ENCODE assay signal across 6 cellular contexts in the genomic region with DNA sequence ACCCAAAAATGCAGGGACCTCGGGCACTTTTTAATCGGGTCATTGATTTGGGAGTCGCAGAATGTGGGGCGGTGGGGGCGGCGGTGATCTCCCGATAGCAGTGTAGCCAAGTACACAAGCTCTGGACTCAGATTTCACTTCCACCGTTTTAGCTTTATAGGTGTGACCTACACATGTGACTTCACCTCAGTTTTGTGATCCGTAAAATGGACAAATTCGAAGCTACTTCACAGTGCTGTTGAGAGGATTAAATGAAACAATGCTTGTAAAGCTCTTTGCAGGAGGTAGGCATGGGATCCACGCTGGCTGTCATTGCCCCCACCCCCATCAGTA. TPM values are rescaled to one million over a fixed set of nuclear protein-coding genes. Genes with fewer than 3 reads are reported as not detected.
DNase-seq lines count a peak whose midpoint lies in the region; ATAC-seq, FAIRE-seq and TF ChIP-seq lines count a peak whose summit lies in the region.

No MANE protein-coding gene starts in this region.

- WGBS in GM12878 (ENCODE audit: insufficient coverage, insufficient replicate concordance, low lambda C conversion rate, missing lambda C conversion rate): 10% methylated on average over 11 of the region's 11 CpGs

- peak overlapping the region; percentile 97 for H3K9ac ChIP-seq in GM12878 (ENCODE audit: control insufficient read depth, insufficient read depth, low read length)

- FAIRE-seq in GM12878 (lab: Jason Lieb, UNC): no peak

- POLR2A ChIA-PET in GM12878 (lab: Charles Lee): interaction anchor here (0.6 to 2.9 kb wide), 7 partner anchors 14 to 121 kb away, joined by 3 to 21 read pairs (median 3); a partner anchor contains a TSS

- H3K4me3 ChIP-seq in GM12878: peak overlapping the region; percentile 86

- H3K27me3 Mint-ChIP-seq in nephron progenitor cell (ENCODE audit: low read depth, poor library complexity): no peaks in the 10 kb centered on the region

- H2AFZ ChIP-seq in GM12878 (ENCODE audit: control insufficient read depth, low read depth, low read length): peak overlapping the region; percentile 97

- H3K27ac Mint-ChIP-seq in nephron progenitor cell: no peak overlapping the region

- intact Hi-C loops in GM12878 (cut with micrococcal nuclease; ENCODE audit: unreplicated experiment): loop anchor here (2.0 to 5.0 kb wide), 3 partner anchors 23 to 236 kb away; a partner anchor contains a TSS

- TF ChIP-seq EP300 in GM12878 (IDR thresholded peaks at IDR 0.05; ENCODE audit: borderline replicate concordance in 1 of 2, control insufficient read depth in 1 of 2, low read depth in 2 of 2, low read length in 2 of 2): no peak

- TF ChIP-seq RAD21 in GM12878 (IDR thresholded peaks at IDR 0.05; ENCODE audit: insufficient read depth, low read depth, low read length): no peak

- no TSS peak for BruUV-seq in GM12878 (replicated peaks; lab: Mats Ljungman, UMichigan)

- peaks cover 49% of the 10 kb centered on the region for H3K79me2 ChIP-seq in GM12878 (ENCODE audit: control insufficient read depth, insufficient read depth, low read length)

- SMC1A ChIA-PET in GM12878 (lab: Charles Lee; ENCODE audit: uncharacterized antibody, unreplicated experiment): interaction anchor here (0.8 to 4.4 kb wide), 10 partner anchors 9 to 236 kb away, joined by 3 to 24 read pairs (median 6); a partner anchor contains a TSS

- peak overlapping the region; percentile 94 for H3K27ac ChIP-seq in GM12878 (ENCODE audit: control insufficient read depth, insufficient read depth)

- DNase-seq in NCI-H2196 (lab: John Stamatoyannopoulos, UW; ENCODE audit: unreplicated experiment): peak; percentile 24
- DNase-seq in NCI-H2196 treated with DMSO at 0.1 percent for 48 hours (lab: John Stamatoyannopoulos, UW; ENCODE audit: unreplicated experiment): no peak
- no peak for DNase-seq in GM12878 (ENCODE audit: low read depth, low spot score)
- no peak for DNase-seq in nephron progenitor cell
- no peak for DNase-seq in AG20443 (ENCODE audit: low spot score)

- RAD21 ChIA-PET in GM12878 (lab: Charles Lee; ENCODE audit: unreplicated experiment): interaction anchor here (0.6 to 2.4 kb wide), 6 partner anchors 8 to 1088 kb away, joined by 3 to 10 read pairs (median 4); no protein-coding TSS in a partner anchor

- no peaks in the 10 kb centered on the region for H3K9me3 Mint-ChIP-seq in nephron progenitor cell

- H3K36me3 ChIP-seq in GM12878 (ENCODE audit: control insufficient read depth in 2 of 2, insufficient read depth in 2 of 2, low read length in 1 of 2): peaks cover 3 to 15% of the 10 kb centered on the region in 2 experiments; a peak in 3 of 4 replicates

- peak overlapping the region; percentile 93 for H3K4me2 ChIP-seq in GM12878 (ENCODE audit: control insufficient read depth, insufficient read depth)

- H3K4me3 Mint-ChIP-seq in nephron progenitor cell: peak overlapping the region; percentile 92

- H4K20me1 ChIP-seq in GM12878 (ENCODE audit: control insufficient read depth, insufficient read depth): no peaks in the 10 kb centered on the region

- H3K36me3 Mint-ChIP-seq in nephron progenitor cell (ENCODE audit: low read depth): peaks cover 41% of the 10 kb centered on the region

- H3K9me3 ChIP-seq in GM12878 (replicated peaks; ENCODE audit: control insufficient read depth, insufficient read depth, low read length): no peaks in the 10 kb centered on the region

- ATAC-seq in GM12878 (peak; percentile 7), GM21360 (IDR thresholded peaks at IDR 0.05; ENCODE audit: unreplicated experiment) (no peak)

- H3K4me1 Mint-ChIP-seq in nephron progenitor cell: peaks cover 38% of the 10 kb centered on the region

- no peaks in the 10 kb centered on the region for H3K27me3 ChIP-seq in GM12878 (replicated peaks in 1 of 2; ENCODE audit: control insufficient read depth in 2 of 2, insufficient read depth in 2 of 2, low read length in 1 of 2)

- in situ Hi-C loops in GM12878 (cut with MboI): no loop called here

- CTCF ChIA-PET in GM12878 (lab: Yijun Ruan, JAX): interaction anchor here (0.7 to 3.9 kb wide), 7 partner anchors 10 to 193 kb away, joined by 3 to 24 read pairs (median 7); no protein-coding TSS in a partner anchor

- no peak for TF ChIP-seq POLR2A in GM12878 (IDR thresholded peaks at IDR 0.05; ENCODE audit: low read depth, low read length)

- peaks cover 9% of the 10 kb centered on the region for H3K4me1 ChIP-seq in GM12878 (ENCODE audit: control insufficient read depth, insufficient read depth, low read length)

- TF ChIP-seq CTCF in GM12878 (IDR thresholded peaks at IDR 0.05 in 2 of 3, conservative IDR thresholded peaks at IDR 0.05 in 1 of 3; ENCODE audit: control insufficient read depth in 2 of 3, extremely low read depth in 1 of 3, insufficient read depth in 1 of 3, low read depth in 3 of 3, low read length in 3 of 3): no peak
- no peak for TF ChIP-seq CTCF in nephron progenitor cell (IDR thresholded peaks at IDR 0.05)

RNA-seq across cellular contexts. Expression of a gene that starts 0.5 kb away (rescaled TPM):
- 37.9 and 38.4 TPM in 2 replicates for total RNA-seq in GM12878 (2013; cell fraction: nucleolus; rRNA removed)
- total RNA-seq in GM12878 (2014; rRNA removed): 32.8 and 39.6 TPM in 2 replicates
- 16.3 and 18.9 TPM in 2 replicates for total RNA-seq in GM12878 (2014; rRNA removed; fragmentation: Illumina TruSeq; extraction: Trizol)
- 29.2 and 31.4 TPM in 2 replicates for total RNA-seq in GM12878 (2021)
- polyA plus RNA-seq in GM12878 (2011; ENCODE audit: low read depth): 24.5 TPM
- 15.2 and 19.9 TPM in 2 replicates for polyA plus RNA-seq in GM12878 (2011; rRNA removed)
- polyA plus RNA-seq in GM12878 (2011; cell fraction: cytosol; rRNA removed): 29.9 and 37.4 TPM in 2 replicates
- 20.2 and 21.3 TPM in 2 replicates for polyA plus RNA-seq in GM12878 (2011; cell fraction: nucleus; rRNA removed)
- polyA plus RNA-seq in GM12878 (2012): 16.1 and 17.4 TPM in 2 replicates
- polyA plus RNA-seq in GM12878 (2014; fragmentation: Illumina TruSeq; extraction: Trizol): 5.3 and 13.7 TPM in 2 replicates
- 1 to 10 TPM; 2.3 to 6.4 TPM for polyA plus RNA-seq in GM12878 (2014; fragmentation: Nextera tagmentation; extraction: Ambion mirVana)
- 27.3 and 29.8 TPM in 2 replicates for polyA plus RNA-seq in GM12878 (2014; rRNA removed)
- 10 to 100 TPM; 37.4 to 39.9 TPM for polyA plus RNA-seq in GM12878 (2016; fragmentation: Nextera tagmentation; extraction: Ambion mirVana)
- polyA minus RNA-seq in GM12878 (2011; rRNA and poly(A)+ RNA removed): 13.3 and 30.4 TPM in 2 replicates
- 9.5 and 9.9 TPM in 2 replicates for polyA minus RNA-seq in GM12878 (2011; cell fraction: cytosol; rRNA and poly(A)+ RNA removed)
- 10.6 and 25.4 TPM in 2 replicates for polyA minus RNA-seq in GM12878 (2011; cell fraction: nucleus; rRNA and poly(A)+ RNA removed)

RNA-seq across cellular contexts. Expression of a gene that starts 0.7 kb away (rescaled TPM):
- 71.0 and 82.8 TPM in 2 replicates for total RNA-seq in GM12878 (2013; cell fraction: nucleolus; rRNA removed)
- 44.3 and 58.9 TPM in 2 replicates for total RNA-seq in GM12878 (2014; rRNA removed)
- 24.7 and 28.8 TPM in 2 replicates for total RNA-seq in GM12878 (2014; rRNA removed; fragmentation: Illumina TruSeq; extraction: Trizol)
- 94.6 and 115 TPM in 2 replicates for total RNA-seq in GM12878 (2021)
- 14.3 TPM for polyA plus RNA-seq in GM12878 (2011; ENCODE audit: low read depth)
- polyA plus RNA-seq in GM12878 (2011; rRNA removed): 37.5 and 73.2 TPM in 2 replicates
- polyA plus RNA-seq in GM12878 (2011; cell fraction: cytosol; rRNA removed): 85.9 and 87.1 TPM in 2 replicates
- 94.1 and 163 TPM in 2 replicates for polyA plus RNA-seq in GM12878 (2011; cell fraction: nucleus; rRNA removed)
- 43.7 and 47.2 TPM in 2 replicates for polyA plus RNA-seq in GM12878 (2012)
- 6.2 and 27.9 TPM in 2 replicates for polyA plus RNA-seq in GM12878 (2014; fragmentation: Illumina TruSeq; extraction: Trizol)
- polyA plus RNA-seq in GM12878 (2014; fragmentation: Nextera tagmentation; extraction: Ambion mirVana): 1 to 10 TPM; 1.9 to 8.6 TPM
- 53.7 and 67.0 TPM in 2 replicates for polyA plus RNA-seq in GM12878 (2014; rRNA removed)
- 10 to 100 TPM; 69.7 to 71.9 TPM for polyA plus RNA-seq in GM12878 (2016; fragmentation: Nextera tagmentation; extraction: Ambion mirVana)
- polyA minus RNA-seq in GM12878 (2011; rRNA and poly(A)+ RNA removed): 43.9 and 84.0 TPM in 2 replicates
- polyA minus RNA-seq in GM12878 (2011; cell fraction: cytosol; rRNA and poly(A)+ RNA removed): 28.2 and 42.1 TPM in 2 replicates
- 34.2 and 48.4 TPM in 2 replicates for polyA minus RNA-seq in GM12878 (2011; cell fraction: nucleus; rRNA and poly(A)+ RNA removed)

RNA-seq across cellular contexts. Expression of a gene that starts 35.3 kb away (rescaled TPM):
- total RNA-seq in GM12878 (2013; cell fraction: nucleolus; rRNA removed): 156 and 161 TPM in 2 replicates
- total RNA-seq in GM12878 (2014; rRNA removed) (10.3 and 10.4 TPM in 2 replicates), GM12878 (2014; rRNA removed; fragmentation: Illumina TruSeq; extraction: Trizol) (7.0 and 8.0 TPM in 2 replicates), GM12878 (2021) (26.6 and 30.9 TPM in 2 replicates)
- 12.0 TPM for polyA plus RNA-seq in GM12878 (2011; ENCODE audit: low read depth)
- polyA plus RNA-seq in GM12878 (2011; rRNA removed) (12.8 and 21.7 TPM in 2 replicates), GM12878 (2014; fragmentation: Illumina TruSeq; extraction: Trizol) (8.3 and 17.1 TPM in 2 replicates), GM12878 (2014; fragmentation: Nextera tagmentation; extraction: Ambion mirVana) (1 to 10 TPM in 1 of 2 experiments, under 1 TPM in 1; 0.79 to 1.0 TPM), GM12878 (2014; rRNA removed) (24.4 and 26.4 TPM in 2 replicates), GM12878 (2016; fragmentation: Nextera tagmentation; extraction: Ambion mirVana) (10 to 100 TPM; 22.6 to 24.8 TPM)
- polyA plus RNA-seq in GM12878 (2011; cell fraction: cytosol; rRNA removed): 17.4 and 21.0 TPM in 2 replicates
- polyA plus RNA-seq in GM12878 (2011; cell fraction: nucleus; rRNA removed): 204 and 236 TPM in 2 replicates
- 27.0 and 35.5 TPM in 2 replicates for polyA plus RNA-seq in GM12878 (2012)
- polyA minus RNA-seq in GM12878 (2011; rRNA and poly(A)+ RNA removed): 24.0 and 34.6 TPM in 2 replicates
- polyA minus RNA-seq in GM12878 (2011; cell fraction: cytosol; rRNA and poly(A)+ RNA removed): 12.4 and 20.2 TPM in 2 replicates
- polyA minus RNA-seq in GM12878 (2011; cell fraction: nucleus; rRNA and poly(A)+ RNA removed): 41.8 and 67.3 TPM in 2 replicates

RNA-seq across cellular contexts. Expression of a gene that starts 36.5 kb away (rescaled TPM):
- 0.39 and 0.44 TPM in 2 replicates for total RNA-seq in GM12878 (2013; cell fraction: nucleolus; rRNA removed)
- total RNA-seq in GM12878 (2014; rRNA removed): not detected in 2 replicates
- not detected in 2 replicates for total RNA-seq in GM12878 (2014; rRNA removed; fragmentation: Illumina TruSeq; extraction: Trizol)
- 0.18 TPM in 1 of 2 replicates, not detected in the other for total RNA-seq in GM12878 (2021)
- polyA plus RNA-seq in GM12878 (2011; ENCODE audit: low read depth): not detected
- not detected in 2 replicates for polyA plus RNA-seq in GM12878 (2011; rRNA removed)
- polyA plus RNA-seq in GM12878 (2011; cell fraction: cytosol; rRNA removed): 0.07 TPM in 1 of 2 replicates, not detected in the other
- polyA plus RNA-seq in GM12878 (2011; cell fraction: nucleus; rRNA removed): not detected in 2 replicates
- 0.17 and 0.35 TPM in 2 replicates for polyA plus RNA-seq in GM12878 (2012)
- not detected in 2 replicates for polyA plus RNA-seq in GM12878 (2014; fragmentation: Illumina TruSeq; extraction: Trizol)
- not detected for polyA plus RNA-seq in GM12878 (2014; fragmentation: Nextera tagmentation; extraction: Ambion mirVana)
- polyA plus RNA-seq in GM12878 (2014; rRNA removed): not detected in 2 replicates
- not detected for polyA plus RNA-seq in GM12878 (2016; fragmentation: Nextera tagmentation; extraction: Ambion mirVana)
- polyA minus RNA-seq in GM12878 (2011; rRNA and poly(A)+ RNA removed): not detected in 2 replicates
- polyA minus RNA-seq in GM12878 (2011; cell fraction: cytosol; rRNA and poly(A)+ RNA removed): not detected in 2 replicates
- not detected in 2 replicates for polyA minus RNA-seq in GM12878 (2011; cell fraction: nucleus; rRNA and poly(A)+ RNA removed)

RNA-seq across cellular contexts. Expression of a gene that starts 50.4 kb away (rescaled TPM):
- total RNA-seq in GM12878 (2013; cell fraction: nucleolus; rRNA removed): 6.7 and 11.6 TPM in 2 replicates
- 1.0 TPM in 1 of 2 replicates, not detected in the other for total RNA-seq in GM12878 (2014; rRNA removed)
- not detected in 2 replicates for total RNA-seq in GM12878 (2014; rRNA removed; fragmentation: Illumina TruSeq; extraction: Trizol)
- not detected in 2 replicates for total RNA-seq in GM12878 (2021)
- polyA plus RNA-seq in GM12878 (2011; ENCODE audit: low read depth): 0.13 TPM
- 0.53 and 0.79 TPM in 2 replicates for polyA plus RNA-seq in GM12878 (2011; rRNA removed)
- polyA plus RNA-seq in GM12878 (2011; cell fraction: cytosol; rRNA removed): 0.84 and 0.88 TPM in 2 replicates
- 1.8 and 3.5 TPM in 2 replicates for polyA plus RNA-seq in GM12878 (2011; cell fraction: nucleus; rRNA removed)
- polyA plus RNA-seq in GM12878 (2012): 0.24 and 0.31 TPM in 2 replicates
- not detected in 2 replicates for polyA plus RNA-seq in GM12878 (2014; fragmentation: Illumina TruSeq; extraction: Trizol)
- not detected for polyA plus RNA-seq in GM12878 (2014; fragmentation: Nextera tagmentation; extraction: Ambion mirVana)
- 0.04 TPM in 1 of 2 replicates, not detected in the other for polyA plus RNA-seq in GM12878 (2014; rRNA removed)
- polyA plus RNA-seq in GM12878 (2016; fragmentation: Nextera tagmentation; extraction: Ambion mirVana): under 1 TPM; 0.12 to 0.25 TPM
- 0.22 and 1.2 TPM in 2 replicates for polyA minus RNA-seq in GM12878 (2011; rRNA and poly(A)+ RNA removed)
- 0.42 TPM in 1 of 2 replicates, not detected in the other for polyA minus RNA-seq in GM12878 (2011; cell fraction: cytosol; rRNA and poly(A)+ RNA removed)
- polyA minus RNA-seq in GM12878 (2011; cell fraction: nucleus; rRNA and poly(A)+ RNA removed): 0.48 and 1.1 TPM in 2 replicates
